In genomic region chrX:133053854-133054565, GRCh38 we compare ENCODE assay signal across 19 cellular contexts. TPM values are rescaled to one million over a fixed set of nuclear protein-coding genes. Genes with fewer than 3 reads are reported as not detected.
A peak's percentile ranks its signal among the peaks of the same experiment; 100 is the strongest.
DNase-seq lines count a peak whose midpoint lies in the region; ATAC-seq and TF ChIP-seq lines count a peak whose summit lies in the region.
"Had no signal": no experiment of that assay in that cellular context is flagged by ENCODE, and none has a peak within 500 bp of the region (broad histone marks: within the 10 kb centered on the region; RNA-seq: fewer than 3 reads in every experiment).

No MANE protein-coding gene starts in this region.

- H3K4me3 ChIP-seq in epithelial cell of proximal tubule (ENCODE audit: low read depth, low read length) (no peak overlapping the region), mesendoderm (ENCODE audit: low read length) (no peak overlapping the region)
- H3K4me3 ChIP-seq: right lobe of liver had no signal

- no CpG with 5 or more reads among the region's 3 CpGs for WGBS in mesendoderm (ENCODE audit: extremely low coverage, insufficient coverage, low lambda C conversion rate)

- H3K23ac ChIP-seq in mesendoderm (ENCODE audit: low read length): no peak overlapping the region

- H3K4ac ChIP-seq in mesendoderm (ENCODE audit: low read depth, low read length): no peak overlapping the region

- H3K79me2 ChIP-seq in mesendoderm (ENCODE audit: control insufficient read depth, insufficient read depth, low read length): no peaks in the 10 kb centered on the region

- POLR2A ChIA-PET in RWPE1 (lab: Yijun Ruan, JAX; ENCODE audit: low non-redundant PET): no interaction called here

- in situ Hi-C loops in ACHN (cut with HindIII; ENCODE audit: low pct_ligation_motif_present, low pct_unique_long_range_greater_than_20kb, low sequenced_read_pairs): no loop called here

- H4K5ac ChIP-seq in mesendoderm (ENCODE audit: low read length): no peak overlapping the region

- peaks cover 22% of the 10 kb centered on the region for H3K4me1 Mint-ChIP-seq in nephron progenitor cell
- H3K4me1 Mint-ChIP-seq: activated naive CD8-positive, alpha-beta T cell treated with anti-CD3 and anti-CD28 coated beads, Interleukin-2, amount 50 U/mL, for 24 hours; T-helper 17 cell had no signal

- no peaks in the 10 kb centered on the region for H3K4me1 ChIP-seq in mesendoderm (ENCODE audit: control insufficient read depth, low read depth, low read length)
- H3K4me1 ChIP-seq: right lobe of liver had no signal

- H2BK15ac ChIP-seq in mesendoderm (replicated peaks; ENCODE audit: low read depth): no peak overlapping the region

- no peak overlapping the region for H2AK5ac ChIP-seq in mesendoderm (ENCODE audit: low read length)

- no peak overlapping the region for H3K4me3 Mint-ChIP-seq in nephron progenitor cell
- H3K4me3 Mint-ChIP-seq: activated naive CD8-positive, alpha-beta T cell treated with anti-CD3 and anti-CD28 coated beads, Interleukin-2, amount 50 U/mL, for 24 hours; activated T-cell treated with anti-CD3 and anti-CD28 coated beads, Interleukin-2, amount 50 U/mL, for 4 hours; dendritic cell treated with granulocyte-macrophage colony-stimulating factor and Interleukin-4, amounts not matched to agents 40 ng/mL and 50 ng/mL, for 4 days; T-helper 17 cell had no signal

- DNase-seq in ACHN (peak; percentile 47), RWPE1 (ENCODE audit: low spot score) (peak; percentile 16), epithelial cell of proximal tubule (ENCODE audit: low read depth) (peak; percentile 44), mesendoderm (peak; percentile 50), nephron progenitor cell (no peak), caudate nucleus (lab: John Stamatoyannopoulos, UW) (no peak)
- DNase-seq: activated CD4-positive, alpha-beta T cell treated with anti-CD3 and anti-CD28 coated beads for 1 hour; activated naive CD8-positive, alpha-beta T cell treated with anti-CD3 and anti-CD28 coated beads, Interleukin-2, amount 50 U/mL, for 24 hours; activated T-cell treated with anti-CD3 and anti-CD28 coated beads, Interleukin-2, amount 50 U/mL, for 4 hours; KG1; NCI-H187; NCI-H526 treated with DMSO at 0.1 percent for 48 hours; right lobe of liver; RPMI8226; stimulated activated naive CD4-positive, alpha-beta T cell treated with Interleukin-2 at 50 U/mL for 16 hours; T-helper 17 cell had no signal

- no peak overlapping the region for H3K56ac ChIP-seq in mesendoderm (ENCODE audit: low read length)

- TF ChIP-seq CTCF in RWPE1 (conservative IDR thresholded peaks at IDR 0.05; ENCODE audit: low read depth) (no peak), epithelial cell of proximal tubule (conservative IDR thresholded peaks at IDR 0.05; ENCODE audit: low read depth, low read length) (no peak), nephron progenitor cell (IDR thresholded peaks at IDR 0.05) (no peak)

- H4K8ac ChIP-seq in mesendoderm (ENCODE audit: low read depth, low read length): no peak overlapping the region

- no peaks in the 10 kb centered on the region for H3K36me3 Mint-ChIP-seq in nephron progenitor cell (ENCODE audit: low read depth)

- H3K27me3 Mint-ChIP-seq in nephron progenitor cell (ENCODE audit: low read depth, poor library complexity): no peaks in the 10 kb centered on the region
- H3K27me3 Mint-ChIP-seq: dendritic cell treated with granulocyte-macrophage colony-stimulating factor and Interleukin-4, amounts not matched to agents 40 ng/mL and 50 ng/mL, for 4 days had no signal

- no peak overlapping the region for H3K18ac ChIP-seq in mesendoderm (ENCODE audit: low read length)

- H3K4me2 ChIP-seq in mesendoderm (ENCODE audit: low read length): no peak overlapping the region

- no peak overlapping the region for H2BK5ac ChIP-seq in mesendoderm (ENCODE audit: low read length)

- no peaks in the 10 kb centered on the region for H3K36me3 ChIP-seq in mesendoderm (ENCODE audit: control insufficient read depth, insufficient read depth, low read length)
- H3K36me3 ChIP-seq: right lobe of liver had no signal

- no peaks in the 10 kb centered on the region for H3K27me3 ChIP-seq in mesendoderm (ENCODE audit: insufficient read depth, low read length, poor library complexity)

- no peak overlapping the region for H3K9ac ChIP-seq in mesendoderm (ENCODE audit: low read length)

- no peak overlapping the region for H3K27ac Mint-ChIP-seq in nephron progenitor cell
- H3K27ac Mint-ChIP-seq: activated naive CD8-positive, alpha-beta T cell treated with anti-CD3 and anti-CD28 coated beads, Interleukin-2, amount 50 U/mL, for 24 hours; dendritic cell treated with granulocyte-macrophage colony-stimulating factor and Interleukin-4, amounts not matched to agents 40 ng/mL and 50 ng/mL, for 4 days; T-helper 17 cell had no signal

- H3K27ac ChIP-seq in RWPE1: no peak overlapping the region
- no peak overlapping the region for H3K27ac ChIP-seq in mesendoderm (ENCODE audit: low read depth, low read length)
- no peak overlapping the region for H3K27ac ChIP-seq in caudate nucleus (ENCODE audit: low read depth, low read length)
- H3K27ac ChIP-seq: right lobe of liver had no signal

- H3K79me1 ChIP-seq in mesendoderm (ENCODE audit: low read length): no peaks in the 10 kb centered on the region

- no peak overlapping the region for H2BK120ac ChIP-seq in mesendoderm (ENCODE audit: low read depth, low read length)

- CTCF ChIA-PET in RWPE1 (lab: Yijun Ruan, JAX): no interaction called here

- H3K9me3 Mint-ChIP-seq in nephron progenitor cell: peaks cover 9% of the 10 kb centered on the region
- H3K9me3 Mint-ChIP-seq: activated naive CD8-positive, alpha-beta T cell treated with anti-CD3 and anti-CD28 coated beads, Interleukin-2, amount 50 U/mL, for 24 hours; activated T-cell treated with anti-CD3 and anti-CD28 coated beads, Interleukin-2, amount 50 U/mL, for 4 hours; dendritic cell treated with granulocyte-macrophage colony-stimulating factor and Interleukin-4, amounts not matched to agents 40 ng/mL and 50 ng/mL, for 4 days had no signal

- ATAC-seq in HG03095 (IDR thresholded peaks at IDR 0.05; ENCODE audit: unreplicated experiment): no peak
- no peak for ATAC-seq in HG02642 (IDR thresholded peaks at IDR 0.05; ENCODE audit: poor library complexity, unreplicated experiment)
- ATAC-seq: activated naive CD8-positive, alpha-beta T cell treated with anti-CD3 and anti-CD28 coated beads, Interleukin-2, amount 50 U/mL, for 24 hours; activated T-cell treated with anti-CD3 and anti-CD28 coated beads, Interleukin-2, amount 50 U/mL, for 4 hours; right lobe of liver; T-helper 17 cell had no signal

RNA-seq across cellular contexts. Expression of gene USP26, which starts 42.9 kb away (rescaled TPM):
- total RNA-seq in epithelial cell of proximal tubule: not detected in 2 replicates
- polyA plus RNA-seq in mesendoderm (2013, experiment 1 of 2): 0.03 TPM
- 0.03 TPM for polyA plus RNA-seq in mesendoderm (2013, experiment 2 of 2)
- total RNA-seq: activated T-cell treated with anti-CD3 and anti-CD28 coated beads, Interleukin-2, amount 50 U/mL, for 4 hours; right lobe of liver; T-helper 17 cell had no signal

Comparison
In these comparisons a context has a peak if more than half of its experiments do, and no peak if none do; other contexts are left out.
1. DNase-seq: peak in ACHN (single experiment), RWPE1 (single experiment), epithelial cell of proximal tubule (single experiment) and mesendoderm (single experiment); none in nephron progenitor cell (single experiment) and caudate nucleus (0 of 61).